Comparison of ENCODE assay signal across 16 cellular contexts in the genomic region with DNA sequence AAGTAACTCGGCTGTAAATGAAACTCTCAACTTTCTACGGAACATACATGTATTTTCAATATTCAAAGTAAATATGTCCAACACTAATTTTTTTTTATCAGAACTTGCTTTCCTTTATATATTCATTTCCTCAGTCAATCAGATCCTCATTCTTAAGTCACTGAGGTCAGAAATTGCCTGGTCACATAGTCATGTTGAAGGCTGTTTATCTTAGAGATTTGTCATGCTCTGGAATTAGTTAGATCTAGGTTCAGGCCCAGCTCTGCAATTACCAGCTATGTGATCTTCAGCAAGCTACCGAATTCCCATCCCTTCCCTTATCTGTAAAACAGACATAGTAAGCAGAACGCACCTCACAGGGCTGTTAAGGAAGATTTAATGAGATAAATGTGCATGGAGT.
DNase-seq lines count a peak whose midpoint lies in the region; ATAC-seq and TF ChIP-seq lines count a peak whose summit lies in the region.
"Had no signal": no experiment of that assay in that cellular context is flagged by ENCODE, and none has a peak within 500 bp of the region (broad histone marks: within the 10 kb centered on the region; RNA-seq: fewer than 3 reads in every experiment).

No MANE protein-coding gene starts in this region.

- no peak overlapping the region for H3K27ac Mint-ChIP-seq in activated T-cell treated with anti-CD3 and anti-CD28 coated beads, Interleukin-2, amount 50 U/mL, for 24 hours
- H3K27ac Mint-ChIP-seq: activated CD4-positive, alpha-beta T cell treated with anti-CD3 and anti-CD28 coated beads for 36 hours; natural killer cell; T-helper 17 cell had no signal

- H3K27me3 Mint-ChIP-seq in activated T-cell treated with anti-CD3 and anti-CD28 coated beads, Interleukin-2, amount 50 U/mL, for 24 hours, result no peaks in the 10 kb centered on the region
- H3K27me3 Mint-ChIP-seq: activated CD4-positive, alpha-beta T cell treated with anti-CD3 and anti-CD28 coated beads for 36 hours; T-helper 17 cell had no signal

- H3K36me3 Mint-ChIP-seq in activated T-cell treated with anti-CD3 and anti-CD28 coated beads, Interleukin-2, amount 50 U/mL, for 24 hours (ENCODE audit: low read depth), result no peaks in the 10 kb centered on the region

- ATAC-seq in SK-N-SH treated with all-trans-retinoic acid at 6 μM for 48 hours, result peak; percentile 45
- ATAC-seq in stimulated activated naive CD8-positive, alpha-beta T cell treated with anti-CD3 and anti-CD28 coated beads, Interleukin-15, Interleukin-2, amounts not matched to agents 100 U/mL and 50 U/mL, for 24 hours, result no peak
- ATAC-seq: activated CD4-positive, alpha-beta T cell treated with anti-CD3 and anti-CD28 coated beads for 36 hours; esophagus mucosa; natural killer cell; T-helper 17 cell had no signal

- no peak overlapping the region for H3K4me3 ChIP-seq in foreskin fibroblast (ENCODE audit: low read depth in 1 of 2, low read length in 2 of 2)
- H3K4me3 ChIP-seq: HAP-1, tibial artery had no signal

- H3K9me3 Mint-ChIP-seq in activated T-cell treated with anti-CD3 and anti-CD28 coated beads, Interleukin-2, amount 50 U/mL, for 24 hours, result peaks cover 8% of the 10 kb centered on the region

- TF ChIP-seq CTCF in foreskin fibroblast (IDR thresholded peaks at IDR 0.05; ENCODE audit: low read depth, low read length), result no peak

- H3K4me3 Mint-ChIP-seq in activated T-cell treated with anti-CD3 and anti-CD28 coated beads, Interleukin-2, amount 50 U/mL, for 24 hours, result no peak overlapping the region
- H3K4me3 Mint-ChIP-seq: activated CD4-positive, alpha-beta T cell treated with anti-CD3 and anti-CD28 coated beads for 36 hours; natural killer cell; T-helper 17 cell had no signal

- peak; percentile 25 for DNase-seq in H4 (ENCODE audit: low spot score)
- DNase-seq in foreskin fibroblast, result peak; percentile 77 to 89
- DNase-seq in stimulated activated naive CD8-positive, alpha-beta T cell treated with anti-CD3 and anti-CD28 coated beads, Interleukin-15, Interleukin-2, amounts not matched to agents 100 U/mL and 50 U/mL, for 24 hours, result no peak
- DNase-seq in activated CD4-positive, alpha-beta T cell treated with anti-CD3 and anti-CD28 coated beads for 48 hours, result no peak
- no peak for DNase-seq in T-helper 1 cell
- DNase-seq in activated T-cell treated with anti-CD3 and anti-CD28 coated beads, Interleukin-2, amount 50 U/mL, for 24 hours, result no peak
- DNase-seq: activated CD4-positive, alpha-beta T cell treated with anti-CD3 and anti-CD28 coated beads for 36 hours; natural killer cell; NCI-H1930; NCI-H69; RPMI8226; T-helper 17 cell; tibial artery had no signal

- H3K4me1 Mint-ChIP-seq in activated T-cell treated with anti-CD3 and anti-CD28 coated beads, Interleukin-2, amount 50 U/mL, for 24 hours (ENCODE audit: low read depth), result no peaks in the 10 kb centered on the region
- H3K4me1 Mint-ChIP-seq: activated CD4-positive, alpha-beta T cell treated with anti-CD3 and anti-CD28 coated beads for 36 hours; natural killer cell; T-helper 17 cell had no signal

TF ChIP-seq in SK-N-SH treated with all-trans-retinoic acid at 6 μM for 48 hours, 23 proteins besides CTCF, POLR2A, EP300 and RAD21:
- TF ChIP-seq BACH2 (CRISPR knock-in tag; IDR thresholded peaks at IDR 0.05; ENCODE audit: borderline replicate concordance), result no peak
- TF ChIP-seq SNAI2 (CRISPR knock-in tag; IDR thresholded peaks at IDR 0.05), result no peak
- TF ChIP-seq RARB (CRISPR knock-in tag; IDR thresholded peaks at IDR 0.05), result no peak
- no peak for TF ChIP-seq OSR1 (CRISPR knock-in tag; IDR thresholded peaks at IDR 0.05)
- no peak for TF ChIP-seq GLIS3 (CRISPR knock-in tag; IDR thresholded peaks at IDR 0.05)
- TF ChIP-seq, protein P1, sequence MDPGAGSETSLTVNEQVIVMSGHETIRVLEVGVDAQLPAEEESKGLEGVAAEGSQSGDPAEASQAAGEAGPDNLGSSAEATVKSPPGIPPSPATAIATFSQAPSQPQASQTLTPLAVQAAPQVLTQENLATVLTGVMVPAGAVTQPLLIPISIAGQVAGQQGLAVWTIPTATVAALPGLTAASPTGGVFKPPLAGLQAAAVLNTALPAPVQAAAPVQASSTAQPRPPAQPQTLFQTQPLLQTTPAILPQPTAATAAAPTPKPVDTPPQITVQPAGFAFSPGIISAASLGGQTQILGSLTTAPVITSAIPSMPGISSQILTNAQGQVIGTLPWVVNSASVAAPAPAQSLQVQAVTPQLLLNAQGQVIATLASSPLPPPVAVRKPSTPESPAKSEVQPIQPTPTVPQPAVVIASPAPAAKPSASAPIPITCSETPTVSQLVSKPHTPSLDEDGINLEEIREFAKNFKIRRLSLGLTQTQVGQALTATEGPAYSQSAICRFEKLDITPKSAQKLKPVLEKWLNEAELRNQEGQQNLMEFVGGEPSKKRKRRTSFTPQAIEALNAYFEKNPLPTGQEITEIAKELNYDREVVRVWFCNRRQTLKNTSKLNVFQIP (CRISPR knock-in tag; IDR thresholded peaks at IDR 0.05; ENCODE audit: borderline replicate concordance, low read depth), result no peak
- no peak for TF ChIP-seq CSDC2 (CRISPR knock-in tag; IDR thresholded peaks at IDR 0.05)
- TF ChIP-seq ZNF8 (CRISPR knock-in tag; IDR thresholded peaks at IDR 0.05), result no peak
- no peak for TF ChIP-seq ARNTL (CRISPR knock-in tag; IDR thresholded peaks at IDR 0.05; ENCODE audit: borderline replicate concordance, low read depth)
- TF ChIP-seq, protein P2, sequence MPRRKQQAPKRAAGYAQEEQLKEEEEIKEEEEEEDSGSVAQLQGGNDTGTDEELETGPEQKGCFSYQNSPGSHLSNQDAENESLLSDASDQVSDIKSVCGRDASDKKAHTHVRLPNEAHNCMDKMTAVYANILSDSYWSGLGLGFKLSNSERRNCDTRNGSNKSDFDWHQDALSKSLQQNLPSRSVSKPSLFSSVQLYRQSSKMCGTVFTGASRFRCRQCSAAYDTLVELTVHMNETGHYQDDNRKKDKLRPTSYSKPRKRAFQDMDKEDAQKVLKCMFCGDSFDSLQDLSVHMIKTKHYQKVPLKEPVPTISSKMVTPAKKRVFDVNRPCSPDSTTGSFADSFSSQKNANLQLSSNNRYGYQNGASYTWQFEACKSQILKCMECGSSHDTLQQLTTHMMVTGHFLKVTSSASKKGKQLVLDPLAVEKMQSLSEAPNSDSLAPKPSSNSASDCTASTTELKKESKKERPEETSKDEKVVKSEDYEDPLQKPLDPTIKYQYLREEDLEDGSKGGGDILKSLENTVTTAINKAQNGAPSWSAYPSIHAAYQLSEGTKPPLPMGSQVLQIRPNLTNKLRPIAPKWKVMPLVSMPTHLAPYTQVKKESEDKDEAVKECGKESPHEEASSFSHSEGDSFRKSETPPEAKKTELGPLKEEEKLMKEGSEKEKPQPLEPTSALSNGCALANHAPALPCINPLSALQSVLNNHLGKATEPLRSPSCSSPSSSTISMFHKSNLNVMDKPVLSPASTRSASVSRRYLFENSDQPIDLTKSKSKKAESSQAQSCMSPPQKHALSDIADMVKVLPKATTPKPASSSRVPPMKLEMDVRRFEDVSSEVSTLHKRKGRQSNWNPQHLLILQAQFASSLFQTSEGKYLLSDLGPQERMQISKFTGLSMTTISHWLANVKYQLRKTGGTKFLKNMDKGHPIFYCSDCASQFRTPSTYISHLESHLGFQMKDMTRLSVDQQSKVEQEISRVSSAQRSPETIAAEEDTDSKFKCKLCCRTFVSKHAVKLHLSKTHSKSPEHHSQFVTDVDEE (CRISPR knock-in tag; IDR thresholded peaks at IDR 0.05), result no peak

Comparison
In these comparisons a context has a peak if more than half of its experiments do, and no peak if none do; other contexts are left out.
1. DNase-seq: peak in H4 (single experiment) and foreskin fibroblast (2 of 2); none in stimulated activated naive CD8-positive, alpha-beta T cell treated with anti-CD3 and anti-CD28 coated beads, Interleukin-15, Interleukin-2, amounts not matched to agents 100 U/mL and 50 U/mL, for 24 hours (single experiment), activated CD4-positive, alpha-beta T cell treated with anti-CD3 and anti-CD28 coated beads for 48 hours (single experiment), T-helper 1 cell (0 of 5) and activated T-cell treated with anti-CD3 and anti-CD28 coated beads, Interleukin-2, amount 50 U/mL, for 24 hours (single experiment).